ENCODE assay signal across 10 cellular contexts in genomic region chr12:14910090-14910915, GRCh38. TPM values are rescaled to one million over a fixed set of nuclear protein-coding genes. Genes with fewer than 3 reads are reported as not detected.
A peak's percentile ranks its signal among the peaks of the same experiment; 100 is the strongest.
DNase-seq lines count a peak whose midpoint lies in the region; ATAC-seq lines count a peak whose summit lies in the region.
"Had no signal": no experiment of that assay in that cellular context is flagged by ENCODE, and none has a peak within 500 bp of the region (broad histone marks: within the 10 kb centered on the region; RNA-seq: fewer than 3 reads in every experiment).

No MANE protein-coding gene starts in this region.

- peaks cover 3% of the 10 kb centered on the region for H3K9me3 Mint-ChIP-seq in activated naive CD8-positive, alpha-beta T cell (ENCODE audit: low read depth)
- no peaks in the 10 kb centered on the region for H3K9me3 Mint-ChIP-seq in immature natural killer cell
- H3K9me3 Mint-ChIP-seq in stimulated activated naive CD8-positive, alpha-beta T cell treated with anti-CD3 and anti-CD28 coated beads, Interleukin-15, amount 100 ng/mL, for 72 hours: peaks cover 0 to 7% of the 10 kb centered on the region in 2 donors

- peaks cover 45% of the 10 kb centered on the region for H3K4me1 Mint-ChIP-seq in activated naive CD8-positive, alpha-beta T cell (ENCODE audit: low read depth)
- peaks cover 0 to 17% of the 10 kb centered on the region in 2 donors for H3K4me1 Mint-ChIP-seq in immature natural killer cell
- H3K4me1 Mint-ChIP-seq in stimulated activated naive CD8-positive, alpha-beta T cell treated with anti-CD3 and anti-CD28 coated beads, Interleukin-15, amount 100 ng/mL, for 72 hours: peaks cover 30% of the 10 kb centered on the region

- peak; percentile 89 for ATAC-seq in stimulated activated naive CD8-positive, alpha-beta T cell treated with anti-CD3 and anti-CD28 coated beads, Interleukin-15, amount 100 ng/mL, for 72 hours
- ATAC-seq in HG03159 (IDR thresholded peaks at IDR 0.05; ENCODE audit: unreplicated experiment): no peak
- ATAC-seq in GM18907 (IDR thresholded peaks at IDR 0.05; ENCODE audit: unreplicated experiment): no peak
- ATAC-seq: sciatic nerve had no signal

- peak overlapping the region; percentile 61 for H3K4me3 Mint-ChIP-seq in activated naive CD8-positive, alpha-beta T cell
- no peak overlapping the region for H3K4me3 Mint-ChIP-seq in immature natural killer cell
- peak overlapping the region; percentile 49 to 73 for H3K4me3 Mint-ChIP-seq in stimulated activated naive CD8-positive, alpha-beta T cell treated with anti-CD3 and anti-CD28 coated beads, Interleukin-15, amount 100 ng/mL, for 72 hours

- no peaks in the 10 kb centered on the region for H3K27me3 Mint-ChIP-seq in activated naive CD8-positive, alpha-beta T cell
- peaks cover 0 to 1% (median 0%) of the 10 kb centered on the region in 3 donors for H3K27me3 Mint-ChIP-seq in immature natural killer cell (ENCODE audit: low read depth in 3 of 3)
- H3K27me3 Mint-ChIP-seq in stimulated activated naive CD8-positive, alpha-beta T cell treated with anti-CD3 and anti-CD28 coated beads, Interleukin-15, amount 100 ng/mL, for 72 hours: no peaks in the 10 kb centered on the region

- peak overlapping the region; percentile 96 for H3K27ac Mint-ChIP-seq in activated naive CD8-positive, alpha-beta T cell
- peak overlapping the region in 4 of 6 donors; percentile 58 to 76 (median 74) for H3K27ac Mint-ChIP-seq in immature natural killer cell
- peak overlapping the region; percentile 89 to 94 for H3K27ac Mint-ChIP-seq in stimulated activated naive CD8-positive, alpha-beta T cell treated with anti-CD3 and anti-CD28 coated beads, Interleukin-15, amount 100 ng/mL, for 72 hours

- peaks cover 37% of the 10 kb centered on the region for H3K36me3 Mint-ChIP-seq in activated naive CD8-positive, alpha-beta T cell
- H3K36me3 Mint-ChIP-seq in immature natural killer cell: peaks cover 33 to 60% (median 33%) of the 10 kb centered on the region in 3 donors

- DNase-seq in stimulated activated CD4-positive, alpha-beta T cell treated with anti-CD3 and anti-CD28 coated beads, Interleukin-12 subunit alpha, Interleukin-12 subunit beta, amount 100 ng/mL, for 24 hours (ENCODE audit: low read depth in 2 of 2): peak; percentile 5 to 22
- no peak for DNase-seq in stimulated activated CD4-positive, alpha-beta T cell treated with anti-CD3 and anti-CD28 coated beads, Interleukin-12 subunit alpha, Interleukin-12 subunit beta, amount 100 ng/mL, for 4 hours
- DNase-seq in immature natural killer cell (no peak), NCI-H2107 (lab: John Stamatoyannopoulos, UW) (no peak)
- peak; percentile 13 to 74 for DNase-seq in stimulated activated naive CD8-positive, alpha-beta T cell treated with anti-CD3 and anti-CD28 coated beads, Interleukin-15, amount 100 ng/mL, for 72 hours
- DNase-seq: NCI-H446 had no signal

RNA-seq across cellular contexts. Expression of gene MGP, which starts 24.6 kb away (rescaled TPM):
- under 1 TPM in 1 of 3 donors, not detected in 2; 0.51 TPM for polyA plus RNA-seq in immature natural killer cell

RNA-seq across cellular contexts. Expression of gene ERP27, which starts 28.0 kb away (rescaled TPM):
- polyA plus RNA-seq in immature natural killer cell: 1 to 10 TPM; 2.5 to 3.8 (median 3.8) TPM

RNA-seq across cellular contexts. Expression of gene ARHGDIB, which starts 51.1 kb away (rescaled TPM):
- 1,000 to 10,000 TPM; 2,434 to 4,716 (median 2,863) TPM for polyA plus RNA-seq in immature natural killer cell

Comparison
In these comparisons a context has a peak if more than half of its experiments do, and no peak if none do; other contexts are left out.
1. DNase-seq: peak in stimulated activated CD4-positive, alpha-beta T cell treated with anti-CD3 and anti-CD28 coated beads, Interleukin-12 subunit alpha, Interleukin-12 subunit beta, amount 100 ng/mL, for 24 hours (2 of 2) and stimulated activated naive CD8-positive, alpha-beta T cell treated with anti-CD3 and anti-CD28 coated beads, Interleukin-15, amount 100 ng/mL, for 72 hours (2 of 2); none in stimulated activated CD4-positive, alpha-beta T cell treated with anti-CD3 and anti-CD28 coated beads, Interleukin-12 subunit alpha, Interleukin-12 subunit beta, amount 100 ng/mL, for 4 hours (single experiment), immature natural killer cell (0 of 3) and NCI-H2107 (single experiment).
2. H3K4me3 Mint-ChIP-seq: peak in activated naive CD8-positive, alpha-beta T cell (single experiment) and stimulated activated naive CD8-positive, alpha-beta T cell treated with anti-CD3 and anti-CD28 coated beads, Interleukin-15, amount 100 ng/mL, for 72 hours (2 of 2); none in immature natural killer cell (0 of 5).
3. Peak in every context shown above with its lines, with median percentiles within 50 percentile points of each other: H3K27ac Mint-ChIP-seq.